8 cellular contexts compared by ENCODE assay signal in the genomic region with DNA sequence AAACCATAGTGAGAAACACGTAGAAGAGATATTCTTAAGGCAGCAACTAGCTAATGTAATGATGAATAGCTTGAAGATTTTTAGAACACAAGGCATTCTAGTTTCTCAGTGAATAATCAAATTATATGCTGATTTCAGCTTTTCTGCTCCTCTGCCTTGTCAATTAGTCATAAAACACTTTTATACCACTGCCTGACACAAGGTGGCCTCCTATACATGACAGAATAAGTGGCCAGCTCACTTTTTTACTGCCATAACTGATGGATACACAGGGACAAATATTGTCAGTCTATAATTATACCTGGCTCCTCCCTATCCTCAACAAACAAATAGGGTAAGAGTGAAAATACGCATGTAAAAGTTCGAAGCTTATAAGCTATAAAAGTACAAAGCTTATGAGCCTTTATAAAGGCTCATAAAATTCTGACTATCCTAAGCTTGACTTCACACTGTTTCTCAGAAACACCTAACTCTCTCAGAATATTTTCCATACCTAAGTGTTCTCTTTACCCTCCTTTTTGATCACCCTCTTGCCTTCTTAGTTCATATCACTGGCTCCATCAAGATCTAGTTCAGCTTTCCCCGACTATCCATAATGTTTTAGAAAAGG.
DNase-seq lines count a peak whose midpoint lies in the region; ATAC-seq and TF ChIP-seq lines count a peak whose summit lies in the region.

No MANE protein-coding gene starts in this region.

- POLR2A ChIA-PET in RWPE1 (lab: Yijun Ruan, JAX; ENCODE audit: low non-redundant PET) = interaction anchor here (0.6 kb wide), 1 partner anchor 76 kb away, joined by 3 read pairs; no protein-coding TSS in a partner anchor

- 61% methylated on average over 4 of the region's 4 CpGs for WGBS in mammary epithelial cell (ENCODE audit: low coverage, missing lambda C conversion rate)

- H3K9me3 ChIP-seq in mammary epithelial cell (replicated peaks; ENCODE audit: insufficient read depth, low read length) = no peaks in the 10 kb centered on the region

- H2AFZ ChIP-seq in KMS-11 (ENCODE audit: low read depth) (no peak overlapping the region), mammary epithelial cell (ENCODE audit: low read depth, low read length) (no peak overlapping the region)

- DNase-seq in activated CD4-positive, CD25-positive, alpha-beta regulatory T cell treated with anti-CD3 and anti-CD28 coated beads, Interleukin-2, amount 50 U/mL, for 16 hours (ENCODE audit: low read depth, low spot score) = peak; percentile 26
- no peak for DNase-seq in activated CD4-positive, CD25-positive, alpha-beta regulatory T cell (lab: John Stamatoyannopoulos, UW)
- DNase-seq in RWPE1 (ENCODE audit: low spot score) (peak; percentile 61), mammary epithelial cell (peak; percentile 40), kidney glomerular epithelial cell (lab: John Stamatoyannopoulos, UW) (peak; percentile 70)
- DNase-seq in stimulated activated naive CD8-positive, alpha-beta T cell treated with anti-CD3 and anti-CD28 coated beads, Interleukin-15, Interleukin-2, amounts not matched to agents 100 U/mL and 50 U/mL, for 24 hours = no peak

- no peaks in the 10 kb centered on the region for H4K20me1 ChIP-seq in KMS-11 (ENCODE audit: insufficient read depth)
- H4K20me1 ChIP-seq in mammary epithelial cell (ENCODE audit: insufficient read depth, low read length) = no peaks in the 10 kb centered on the region

- H3K79me2 ChIP-seq in KMS-11 (ENCODE audit: insufficient read depth, low read depth) (no peaks in the 10 kb centered on the region), mammary epithelial cell (ENCODE audit: insufficient read depth, low read length) (no peaks in the 10 kb centered on the region)

- CTCF ChIA-PET in RWPE1 (lab: Yijun Ruan, JAX) = interaction anchor here (0.5 to 2.0 kb wide), 29 partner anchors 10 to 402 kb away, joined by 3 to 32 read pairs (median 3); partner anchors contain the start of gene DAPK2
- CTCF ChIA-PET in mammary epithelial cell (lab: Charles Lee; ENCODE audit: low non-redundant PET) = interaction anchor here (0.6 to 1.3 kb wide), 7 partner anchors 96 to 315 kb away, joined by 3 to 10 read pairs (median 5); no protein-coding TSS in a partner anchor

- BruUV-seq in mammary epithelial cell (replicated peaks; lab: Mats Ljungman, UMichigan) = no TSS peak

- intact Hi-C loops in mammary epithelial cell (cut with micrococcal nuclease) = loop anchor here (1.0 to 5.0 kb wide), 5 partner anchors 139 to 400 kb away; partner anchors contain the start of genes DAPK2 and SNX22

- H3K4me2 ChIP-seq in KMS-11 (no peak overlapping the region), mammary epithelial cell (ENCODE audit: insufficient read depth, low read depth, low read length) (no peak overlapping the region)

- H3K36me3 ChIP-seq in KMS-11 (ENCODE audit: insufficient read depth) (no peaks in the 10 kb centered on the region; the same call in none of the 2 replicates), mammary epithelial cell (ENCODE audit: insufficient read depth, low read length) (peaks cover 3% of the 10 kb centered on the region)

- H3K4me3 ChIP-seq in KMS-11 (IDR thresholded peaks at IDR 0.05; ENCODE audit: insufficient read depth, low read depth, low read length) = no peak overlapping the region
- no peak overlapping the region for H3K4me3 ChIP-seq in mammary epithelial cell (replicated peaks in 1 of 3; ENCODE audit: insufficient read depth in 1 of 3, low read depth in 2 of 3, low read length in 3 of 3)

- dilution Hi-C loops in mammary epithelial cell (cut with HindIII; ENCODE audit: low sequenced_read_pairs) = no loop called here

- peak; percentile 55 for ATAC-seq in stimulated activated naive CD8-positive, alpha-beta T cell treated with anti-CD3 and anti-CD28 coated beads, Interleukin-15, Interleukin-2, amounts not matched to agents 100 U/mL and 50 U/mL, for 24 hours
- ATAC-seq in GM21529 (IDR thresholded peaks at IDR 0.05; ENCODE audit: unreplicated experiment) = no peak

- TF ChIP-seq CTCF in KMS-11 (conservative IDR thresholded peaks at IDR 0.05; ENCODE audit: low read depth, low read length) (peak; percentile 78), RWPE1 (conservative IDR thresholded peaks at IDR 0.05; ENCODE audit: low read depth) (peak; percentile 88), mammary epithelial cell (conservative IDR thresholded peaks at IDR 0.05 in 1 of 2, IDR thresholded peaks at IDR 0.05 in 1 of 2; ENCODE audit: extremely low read depth in 1 of 2, insufficient read depth in 1 of 2, low read depth in 1 of 2, low read length in 2 of 2) (peak; percentile 80 to 83)

- H3K9ac ChIP-seq in KMS-11 (no peak overlapping the region), mammary epithelial cell (ENCODE audit: insufficient read depth, low read length) (no peak overlapping the region)

- H3K27me3 ChIP-seq in KMS-11 (ENCODE audit: insufficient read depth, low read depth) (no peaks in the 10 kb centered on the region), mammary epithelial cell (ENCODE audit: insufficient read depth, low read length) (no peaks in the 10 kb centered on the region)

- H3K4me1 ChIP-seq in KMS-11 (ENCODE audit: low read depth, poor library complexity, severe bottlenecking) (peaks cover 19% of the 10 kb centered on the region), mammary epithelial cell (ENCODE audit: insufficient read depth, low read length) (no peaks in the 10 kb centered on the region)

- in situ Hi-C loops in mammary epithelial cell (cut with MboI; ENCODE audit: low sequenced_read_pairs in 2 of 2) = loop anchor here in 1 of 2 donors (10.0 kb wide), 2 partner anchors 143 to 313 kb away; no protein-coding TSS in a partner anchor

- H3K27ac ChIP-seq in KMS-11 (no peak overlapping the region), RWPE1 (no peak overlapping the region), mammary epithelial cell (ENCODE audit: insufficient read depth, low read depth, low read length) (no peak overlapping the region)

Comparison
In these comparisons a context has a peak if more than half of its experiments do, and no peak if none do; other contexts are left out.
1. DNase-seq: peak in activated CD4-positive, CD25-positive, alpha-beta regulatory T cell treated with anti-CD3 and anti-CD28 coated beads, Interleukin-2, amount 50 U/mL, for 16 hours (single experiment), RWPE1 (single experiment), mammary epithelial cell (single experiment) and kidney glomerular epithelial cell (single experiment); none in activated CD4-positive, CD25-positive, alpha-beta regulatory T cell (0 of 4) and stimulated activated naive CD8-positive, alpha-beta T cell treated with anti-CD3 and anti-CD28 coated beads, Interleukin-15, Interleukin-2, amounts not matched to agents 100 U/mL and 50 U/mL, for 24 hours (single experiment).
2. Peak in every context shown above with its lines, with median percentiles within 50 percentile points of each other: CTCF ChIP-seq.